ENCODE assay signal across 13 cellular contexts in the genomic region with DNA sequence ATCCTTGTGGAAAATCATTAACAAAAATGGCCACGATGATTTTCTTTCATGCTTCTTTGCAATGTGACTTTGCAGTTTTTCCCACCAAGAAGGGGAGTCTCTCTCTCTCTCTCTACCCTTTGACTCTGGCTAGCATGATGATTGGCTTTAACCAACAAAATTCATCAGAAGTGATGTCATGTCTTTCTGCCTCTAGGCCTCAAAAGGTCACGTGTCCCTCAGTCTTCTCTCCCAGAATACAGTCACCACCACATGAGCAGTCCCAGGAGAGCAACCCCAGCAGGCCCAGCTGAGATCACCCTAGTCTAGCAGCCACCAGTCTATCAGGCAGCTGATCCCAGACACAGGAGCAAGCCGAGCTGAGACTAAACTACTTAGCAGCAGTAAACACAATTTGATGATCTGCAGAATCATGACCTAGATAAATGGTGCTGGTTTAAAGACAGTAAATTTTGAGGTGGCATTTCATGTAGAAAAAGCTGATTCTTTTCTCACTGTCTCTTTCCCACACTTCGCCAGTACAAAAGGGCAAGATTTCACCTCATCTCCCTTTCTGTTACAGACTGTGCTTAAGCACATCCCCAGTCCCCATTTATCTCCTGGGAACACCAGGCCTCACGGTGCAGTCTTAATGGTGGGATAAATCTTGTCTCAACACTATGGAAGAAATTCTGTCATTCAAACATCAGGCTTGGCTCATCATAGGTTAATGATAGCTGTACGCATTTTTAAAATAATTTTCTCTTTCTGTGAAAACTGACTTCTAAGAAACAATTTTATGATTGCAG.
A peak's percentile ranks its signal among the peaks of the same experiment; 100 is the strongest.
DNase-seq lines count a peak whose midpoint lies in the region; ATAC-seq, FAIRE-seq and TF ChIP-seq lines count a peak whose summit lies in the region.
"Had no signal": no experiment of that assay in that cellular context is flagged by ENCODE, and none has a peak within 500 bp of the region (broad histone marks: within the 10 kb centered on the region; RNA-seq: fewer than 3 reads in every experiment).

No MANE protein-coding gene starts in this region.

- H3K36me3 ChIP-seq in bronchial epithelial cell (ENCODE audit: control insufficient read depth, insufficient read depth, low read length) (no peaks in the 10 kb centered on the region), small intestine (ENCODE audit: control insufficient read depth in 2 of 2, insufficient read depth in 2 of 2, low read length in 2 of 2) (no peaks in the 10 kb centered on the region)
- H3K36me3 ChIP-seq: upper lobe of right lung had no signal

- no peak for ATAC-seq in GM21737 (IDR thresholded peaks at IDR 0.05; ENCODE audit: unreplicated experiment)
- ATAC-seq: upper lobe of right lung had no signal

- no peaks in the 10 kb centered on the region for H3K27me3 ChIP-seq in bronchial epithelial cell (ENCODE audit: control insufficient read depth, insufficient read depth, low read length)
- H3K27me3 ChIP-seq in small intestine (ENCODE audit: control insufficient read depth in 2 of 2, insufficient read depth in 2 of 2, low read length in 2 of 2) = no peaks in the 10 kb centered on the region
- H3K27me3 ChIP-seq: upper lobe of right lung had no signal

- no peaks in the 10 kb centered on the region for H3K9me3 ChIP-seq in small intestine (ENCODE audit: control insufficient read depth, low read depth)
- H3K9me3 ChIP-seq: upper lobe of right lung had no signal

- no peak for TF ChIP-seq CTCF in bronchial epithelial cell (IDR thresholded peaks at IDR 0.05; ENCODE audit: insufficient read depth, low read length, severe bottlenecking)

- 66 to 70% (median 67%) methylated on average over 6 of the region's 6 CpGs for WGBS in small intestine, 3 donors

- no peak overlapping the region for H3K4me3 ChIP-seq in bronchial epithelial cell (ENCODE audit: low read depth, low read length)
- no peak overlapping the region for H3K4me3 ChIP-seq in small intestine (ENCODE audit: low read depth in 1 of 2, low read length in 2 of 2)
- H3K4me3 ChIP-seq: upper lobe of right lung had no signal

- DNase-seq in DMS153 (lab: John Stamatoyannopoulos, UW) (peak; percentile 26), DMS153 treated with DMSO at 0.1 percent for 48 hours (lab: John Stamatoyannopoulos, UW; ENCODE audit: unreplicated experiment) (no peak), bronchial epithelial cell (ENCODE audit: low read depth) (peak; percentile 67), kidney tubule cell (ENCODE audit: low spot score) (peak; percentile 100), urothelium cell line (ENCODE audit: low spot score) (peak; percentile 45), small intestine (no peak), amygdala (lab: John Stamatoyannopoulos, UW) (no peak)
- DNase-seq: activated naive CD8-positive, alpha-beta T cell treated with anti-CD3 and anti-CD28 coated beads, Interleukin-2, amount 10 ng/mL, durations not matched to agents 7 days and 5 days; NCI-H1092 treated with DMSO at 0.1 percent for 48 hours; stimulated activated CD4-positive, alpha-beta T cell treated with anti-CD3 and anti-CD28 coated beads, Interleukin-12 subunit alpha, Interleukin-12 subunit beta, amount 100 ng/mL, for 4 hours; upper lobe of right lung had no signal

- no peak overlapping the region for H3K27ac ChIP-seq in small intestine (ENCODE audit: low read depth in 1 of 2, low read length in 1 of 2)
- H3K27ac ChIP-seq: 22Rv1, upper lobe of right lung had no signal

- no peaks in the 10 kb centered on the region for H3K4me1 ChIP-seq in small intestine (ENCODE audit: control insufficient read depth in 2 of 2, insufficient read depth in 1 of 2, low read depth in 1 of 2, low read length in 1 of 2)
- H3K4me1 ChIP-seq: upper lobe of right lung had no signal

- FAIRE-seq in bronchial epithelial cell (lab: Jason Lieb, UNC) (no peak), urothelium cell line (lab: Jason Lieb, UNC) (peak; percentile 85), small intestine (lab: Jason Lieb, UNC) (no peak)

Comparison
In these comparisons a context has a peak if more than half of its experiments do, and no peak if none do; other contexts are left out.
1. DNase-seq: peak in DMS153 (single experiment), bronchial epithelial cell (single experiment), kidney tubule cell (single experiment) and urothelium cell line (single experiment); none in DMS153 treated with DMSO at 0.1 percent for 48 hours (single experiment), small intestine (single experiment) and amygdala (0 of 56).